ENCODE assay signal across 1 cellular context in genomic region chr4:94995684-94996394, GRCh38.
TF ChIP-seq lines count a peak whose summit lies in the region.

No MANE protein-coding gene starts in this region.

TF ChIP-seq in WTC11, 78 proteins besides CTCF, POLR2A, EP300 and RAD21 (continued from another document):
- TF ChIP-seq ARID4B (CRISPR knock-in tag; IDR thresholded peaks at IDR 0.05; ENCODE audit: borderline replicate concordance), result no peak
